Comparison of ENCODE assay signal across 10 cellular contexts in the genomic region with DNA sequence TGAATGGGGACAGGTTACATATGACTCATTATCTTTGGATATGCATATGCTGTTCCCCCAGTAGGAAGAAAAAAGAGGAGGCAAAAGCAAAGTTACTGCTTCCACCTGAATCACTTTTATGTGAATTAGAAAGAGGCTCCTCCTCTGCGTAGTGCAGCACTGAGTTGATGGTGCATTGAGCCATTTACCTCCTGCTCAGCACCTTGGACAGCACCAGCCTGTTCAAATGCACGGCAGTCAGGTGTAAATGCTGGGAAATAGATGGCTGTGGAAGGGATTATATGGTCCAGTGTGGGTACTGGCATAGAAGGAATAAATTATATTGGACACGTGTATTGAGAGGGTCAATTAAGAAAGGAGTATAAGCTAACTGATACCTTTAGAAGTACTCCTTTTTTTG.
DNase-seq lines count a peak whose midpoint lies in the region; ATAC-seq and TF ChIP-seq lines count a peak whose summit lies in the region.
"Had no signal": no experiment of that assay in that cellular context is flagged by ENCODE, and none has a peak within 500 bp of the region (broad histone marks: within the 10 kb centered on the region; RNA-seq: fewer than 3 reads in every experiment).

No MANE protein-coding gene starts in this region.

- no peak overlapping the region for H3K4me3 ChIP-seq in cardiac muscle cell
- H3K4me3 ChIP-seq in stomach, result no peak overlapping the region
- H3K4me3 ChIP-seq: BLaER1 treated with 17β-estradiol and CSF1 and Interleukin-3, amounts not matched to agents 10 nM and 100 nM; PC-9 had no signal

- H3K36me3 ChIP-seq in cardiac muscle cell, result no peaks in the 10 kb centered on the region
- H3K36me3 ChIP-seq in stomach, result no peaks in the 10 kb centered on the region
- H3K36me3 ChIP-seq: BLaER1 treated with 17β-estradiol and CSF1 and Interleukin-3, amounts not matched to agents 10 nM and 100 nM had no signal

- no peak for TF ChIP-seq CTCF in cardiac muscle cell (IDR thresholded peaks at IDR 0.05; ENCODE audit: low read depth, low read length)
- TF ChIP-seq CTCF in stomach (IDR thresholded peaks at IDR 0.05), result no peak

- no peak overlapping the region for H3K27ac ChIP-seq in cardiac muscle cell
- H3K27ac ChIP-seq in stomach, result no peak overlapping the region
- H3K27ac ChIP-seq: BLaER1 treated with 17β-estradiol and CSF1 and Interleukin-3, amounts not matched to agents 10 nM and 100 nM; PC-9 had no signal

- H3K4me1 ChIP-seq in cardiac muscle cell (ENCODE audit: low read depth) (no peaks in the 10 kb centered on the region), stomach (no peaks in the 10 kb centered on the region)
- H3K4me1 ChIP-seq: BLaER1 treated with 17β-estradiol and CSF1 and Interleukin-3, amounts not matched to agents 10 nM and 100 nM had no signal

- DNase-seq in activated T-cell treated with anti-CD3 and anti-CD28 coated beads for 48 hours (ENCODE audit: low read depth), result peak; percentile 2
- no peak for DNase-seq in activated T-cell treated with anti-CD3 and anti-CD28 coated beads, Interleukin-2, amount 50 U/mL, for 1 hour
- peak; percentile 1 to 89 for DNase-seq in cardiac muscle cell (ENCODE audit: low read depth in 1 of 2, low spot score in 1 of 2)
- peak; percentile 27 for DNase-seq in stomach
- no peak for DNase-seq in AML-193 (lab: John Stamatoyannopoulos, UW)
- DNase-seq in globus pallidus (ENCODE audit: low spot score), result no peak
- DNase-seq: PC-9 had no signal

- H3K9me3 ChIP-seq in cardiac muscle cell (ENCODE audit: low read depth), result no peaks in the 10 kb centered on the region
- peaks cover 0 to 3% (median 0%) of the 10 kb centered on the region in 4 donors for H3K9me3 ChIP-seq in stomach
- H3K9me3 ChIP-seq: BLaER1 treated with 17β-estradiol and CSF1 and Interleukin-3, amounts not matched to agents 10 nM and 100 nM had no signal

- no peaks in the 10 kb centered on the region for H3K27me3 ChIP-seq in cardiac muscle cell
- no peaks in the 10 kb centered on the region for H3K27me3 ChIP-seq in stomach
- H3K27me3 ChIP-seq: BLaER1 treated with 17β-estradiol and CSF1 and Interleukin-3, amounts not matched to agents 10 nM and 100 nM had no signal

- 7 to 15% (median 11%) methylated on average over 3 of the region's 3 CpGs for WGBS in stomach, 5 donors

- no peak for TF ChIP-seq POLR2A in stomach (IDR thresholded peaks at IDR 0.05)

- intact Hi-C loops in stomach (cut with DNase I; ENCODE audit: low total_unique reads), result no loop called here

- ATAC-seq in GM19467 (IDR thresholded peaks at IDR 0.05; ENCODE audit: unreplicated experiment), result no peak

- TF ChIP-seq EP300 in stomach (IDR thresholded peaks at IDR 0.05), result no peak

TF ChIP-seq in PFSK-1, 5 proteins besides CTCF, POLR2A, EP300 and RAD21:
- TF ChIP-seq REST (IDR thresholded peaks at IDR 0.05; ENCODE audit: insufficient read depth in 1 of 2, low read depth in 2 of 2, low read length in 2 of 2) (peak; percentile 86 to 97), FOXP2 (optimal IDR thresholded peaks at IDR 0.05; ENCODE audit: borderline replicate concordance, extremely low read depth, extremely low read length, insufficient read depth) (no peak), POLR2AphosphoS5 (IDR thresholded peaks at IDR 0.05; ENCODE audit: low read depth, low read length) (no peak), SIN3A (IDR thresholded peaks at IDR 0.05; ENCODE audit: borderline replicate concordance, insufficient read depth, low read length) (no peak), TAF1 (IDR thresholded peaks at IDR 0.05; ENCODE audit: borderline replicate concordance, insufficient read depth, low read length) (no peak)

Comparison
In these comparisons a context has a peak if more than half of its experiments do, and no peak if none do; other contexts are left out.
1. DNase-seq: peak in activated T-cell treated with anti-CD3 and anti-CD28 coated beads for 48 hours (single experiment), cardiac muscle cell (2 of 2) and stomach (single experiment); none in activated T-cell treated with anti-CD3 and anti-CD28 coated beads, Interleukin-2, amount 50 U/mL, for 1 hour (single experiment), AML-193 (0 of 2) and globus pallidus (single experiment).